2 cellular contexts compared by ENCODE assay signal in genomic region chr4:16843831-16844508, GRCh38.
TF ChIP-seq lines count a peak whose summit lies in the region.

No MANE protein-coding gene starts in this region.

TF ChIP-seq in IMR-90, 13 proteins besides CTCF, POLR2A, EP300 and RAD21:
- TF ChIP-seq USF2 (IDR thresholded peaks at IDR 0.05; ENCODE audit: low read depth, low read length) (no peak), CEBPB (IDR thresholded peaks at IDR 0.05; ENCODE audit: low read depth, low read length) (0 out of 2 replicates have a peak, but pooled peaks have one; percentile 52), MXI1 (IDR thresholded peaks at IDR 0.05; ENCODE audit: borderline replicate concordance, low read depth, low read length) (no peak), RFX5 (IDR thresholded peaks at IDR 0.05; ENCODE audit: low read depth, low read length) (no peak), MAFK (IDR thresholded peaks at IDR 0.05; ENCODE audit: low read depth, low read length) (no peak), MAZ (IDR thresholded peaks at IDR 0.05; ENCODE audit: borderline replicate concordance, low read depth, low read length) (no peak), RCOR1 (IDR thresholded peaks at IDR 0.05; ENCODE audit: insufficient replicate concordance, low read length) (no peak), BHLHE40 (IDR thresholded peaks at IDR 0.05; ENCODE audit: low read depth, low read length) (no peak), CHD1 (IDR thresholded peaks at IDR 0.05; ENCODE audit: low read depth, low read length) (no peak), FOS (IDR thresholded peaks at IDR 0.05; ENCODE audit: low read depth, low read length) (peak; percentile 86), SMC3 (IDR thresholded peaks at IDR 0.05; ENCODE audit: low read depth, low read length) (no peak), ELK1 (IDR thresholded peaks at IDR 0.05; ENCODE audit: borderline replicate concordance, low read depth, low read length) (no peak), NFE2L2 (IDR thresholded peaks at IDR 0.05; ENCODE audit: low read depth, low read length) (no peak)

TF ChIP-seq in H1, 55 proteins besides CTCF, POLR2A, EP300 and RAD21:
- TF ChIP-seq JUND (IDR thresholded peaks at IDR 0.05; ENCODE audit: low read length) (peak; percentile 25; the same call in 1 of the 2 replicates), KDM5A (IDR thresholded peaks at IDR 0.05; ENCODE audit: low read length) (no peak), SIRT6 (IDR thresholded peaks at IDR 0.05; ENCODE audit: low read length) (no peak), YY1 (IDR thresholded peaks at IDR 0.05; ENCODE audit: low read depth, low read length) (no peak), NANOG (IDR thresholded peaks at IDR 0.05; ENCODE audit: insufficient read depth, low read depth, low read length, poor library complexity, severe bottlenecking) (no peak), E2F6 (IDR thresholded peaks at IDR 0.05) (no peak), KDM1A (IDR thresholded peaks at IDR 0.05; ENCODE audit: borderline replicate concordance, low read length) (peak; percentile 69; the same call in 1 of the 2 replicates)
